ENCODE assay signal across 1 cellular context in the genomic region with DNA sequence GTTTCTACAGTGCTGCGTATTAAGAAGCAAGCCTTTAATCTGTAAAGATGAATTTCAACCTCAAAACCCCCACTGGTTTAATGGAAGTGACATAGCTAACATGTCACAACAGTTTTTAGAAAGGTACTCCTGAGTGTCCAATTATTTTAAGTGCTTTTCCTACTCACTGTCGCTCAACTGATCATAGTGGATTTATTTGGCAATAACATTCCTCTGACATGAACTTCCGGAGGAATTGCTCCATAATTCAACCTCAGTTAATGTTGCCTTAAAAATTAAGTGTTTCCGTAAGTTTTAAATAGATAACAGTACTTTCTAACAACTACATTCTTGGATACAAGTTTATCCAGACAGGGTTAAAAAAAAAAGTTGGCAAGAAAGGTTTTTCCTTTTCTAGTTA.
TF ChIP-seq lines count a peak whose summit lies in the region.

No MANE protein-coding gene starts in this region.

TF ChIP-seq in GM23338, 12 proteins besides CTCF, POLR2A, EP300 and RAD21 (continued from another document):
- TF ChIP-seq, protein P1, sequence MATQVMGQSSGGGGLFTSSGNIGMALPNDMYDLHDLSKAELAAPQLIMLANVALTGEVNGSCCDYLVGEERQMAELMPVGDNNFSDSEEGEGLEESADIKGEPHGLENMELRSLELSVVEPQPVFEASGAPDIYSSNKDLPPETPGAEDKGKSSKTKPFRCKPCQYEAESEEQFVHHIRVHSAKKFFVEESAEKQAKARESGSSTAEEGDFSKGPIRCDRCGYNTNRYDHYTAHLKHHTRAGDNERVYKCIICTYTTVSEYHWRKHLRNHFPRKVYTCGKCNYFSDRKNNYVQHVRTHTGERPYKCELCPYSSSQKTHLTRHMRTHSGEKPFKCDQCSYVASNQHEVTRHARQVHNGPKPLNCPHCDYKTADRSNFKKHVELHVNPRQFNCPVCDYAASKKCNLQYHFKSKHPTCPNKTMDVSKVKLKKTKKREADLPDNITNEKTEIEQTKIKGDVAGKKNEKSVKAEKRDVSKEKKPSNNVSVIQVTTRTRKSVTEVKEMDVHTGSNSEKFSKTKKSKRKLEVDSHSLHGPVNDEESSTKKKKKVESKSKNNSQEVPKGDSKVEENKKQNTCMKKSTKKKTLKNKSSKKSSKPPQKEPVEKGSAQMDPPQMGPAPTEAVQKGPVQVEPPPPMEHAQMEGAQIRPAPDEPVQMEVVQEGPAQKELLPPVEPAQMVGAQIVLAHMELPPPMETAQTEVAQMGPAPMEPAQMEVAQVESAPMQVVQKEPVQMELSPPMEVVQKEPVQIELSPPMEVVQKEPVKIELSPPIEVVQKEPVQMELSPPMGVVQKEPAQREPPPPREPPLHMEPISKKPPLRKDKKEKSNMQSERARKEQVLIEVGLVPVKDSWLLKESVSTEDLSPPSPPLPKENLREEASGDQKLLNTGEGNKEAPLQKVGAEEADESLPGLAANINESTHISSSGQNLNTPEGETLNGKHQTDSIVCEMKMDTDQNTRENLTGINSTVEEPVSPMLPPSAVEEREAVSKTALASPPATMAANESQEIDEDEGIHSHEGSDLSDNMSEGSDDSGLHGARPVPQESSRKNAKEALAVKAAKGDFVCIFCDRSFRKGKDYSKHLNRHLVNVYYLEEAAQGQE (IDR thresholded peaks at IDR 0.05; ENCODE audit: unreplicated experiment) = no peak
- TF ChIP-seq, protein P2, sequence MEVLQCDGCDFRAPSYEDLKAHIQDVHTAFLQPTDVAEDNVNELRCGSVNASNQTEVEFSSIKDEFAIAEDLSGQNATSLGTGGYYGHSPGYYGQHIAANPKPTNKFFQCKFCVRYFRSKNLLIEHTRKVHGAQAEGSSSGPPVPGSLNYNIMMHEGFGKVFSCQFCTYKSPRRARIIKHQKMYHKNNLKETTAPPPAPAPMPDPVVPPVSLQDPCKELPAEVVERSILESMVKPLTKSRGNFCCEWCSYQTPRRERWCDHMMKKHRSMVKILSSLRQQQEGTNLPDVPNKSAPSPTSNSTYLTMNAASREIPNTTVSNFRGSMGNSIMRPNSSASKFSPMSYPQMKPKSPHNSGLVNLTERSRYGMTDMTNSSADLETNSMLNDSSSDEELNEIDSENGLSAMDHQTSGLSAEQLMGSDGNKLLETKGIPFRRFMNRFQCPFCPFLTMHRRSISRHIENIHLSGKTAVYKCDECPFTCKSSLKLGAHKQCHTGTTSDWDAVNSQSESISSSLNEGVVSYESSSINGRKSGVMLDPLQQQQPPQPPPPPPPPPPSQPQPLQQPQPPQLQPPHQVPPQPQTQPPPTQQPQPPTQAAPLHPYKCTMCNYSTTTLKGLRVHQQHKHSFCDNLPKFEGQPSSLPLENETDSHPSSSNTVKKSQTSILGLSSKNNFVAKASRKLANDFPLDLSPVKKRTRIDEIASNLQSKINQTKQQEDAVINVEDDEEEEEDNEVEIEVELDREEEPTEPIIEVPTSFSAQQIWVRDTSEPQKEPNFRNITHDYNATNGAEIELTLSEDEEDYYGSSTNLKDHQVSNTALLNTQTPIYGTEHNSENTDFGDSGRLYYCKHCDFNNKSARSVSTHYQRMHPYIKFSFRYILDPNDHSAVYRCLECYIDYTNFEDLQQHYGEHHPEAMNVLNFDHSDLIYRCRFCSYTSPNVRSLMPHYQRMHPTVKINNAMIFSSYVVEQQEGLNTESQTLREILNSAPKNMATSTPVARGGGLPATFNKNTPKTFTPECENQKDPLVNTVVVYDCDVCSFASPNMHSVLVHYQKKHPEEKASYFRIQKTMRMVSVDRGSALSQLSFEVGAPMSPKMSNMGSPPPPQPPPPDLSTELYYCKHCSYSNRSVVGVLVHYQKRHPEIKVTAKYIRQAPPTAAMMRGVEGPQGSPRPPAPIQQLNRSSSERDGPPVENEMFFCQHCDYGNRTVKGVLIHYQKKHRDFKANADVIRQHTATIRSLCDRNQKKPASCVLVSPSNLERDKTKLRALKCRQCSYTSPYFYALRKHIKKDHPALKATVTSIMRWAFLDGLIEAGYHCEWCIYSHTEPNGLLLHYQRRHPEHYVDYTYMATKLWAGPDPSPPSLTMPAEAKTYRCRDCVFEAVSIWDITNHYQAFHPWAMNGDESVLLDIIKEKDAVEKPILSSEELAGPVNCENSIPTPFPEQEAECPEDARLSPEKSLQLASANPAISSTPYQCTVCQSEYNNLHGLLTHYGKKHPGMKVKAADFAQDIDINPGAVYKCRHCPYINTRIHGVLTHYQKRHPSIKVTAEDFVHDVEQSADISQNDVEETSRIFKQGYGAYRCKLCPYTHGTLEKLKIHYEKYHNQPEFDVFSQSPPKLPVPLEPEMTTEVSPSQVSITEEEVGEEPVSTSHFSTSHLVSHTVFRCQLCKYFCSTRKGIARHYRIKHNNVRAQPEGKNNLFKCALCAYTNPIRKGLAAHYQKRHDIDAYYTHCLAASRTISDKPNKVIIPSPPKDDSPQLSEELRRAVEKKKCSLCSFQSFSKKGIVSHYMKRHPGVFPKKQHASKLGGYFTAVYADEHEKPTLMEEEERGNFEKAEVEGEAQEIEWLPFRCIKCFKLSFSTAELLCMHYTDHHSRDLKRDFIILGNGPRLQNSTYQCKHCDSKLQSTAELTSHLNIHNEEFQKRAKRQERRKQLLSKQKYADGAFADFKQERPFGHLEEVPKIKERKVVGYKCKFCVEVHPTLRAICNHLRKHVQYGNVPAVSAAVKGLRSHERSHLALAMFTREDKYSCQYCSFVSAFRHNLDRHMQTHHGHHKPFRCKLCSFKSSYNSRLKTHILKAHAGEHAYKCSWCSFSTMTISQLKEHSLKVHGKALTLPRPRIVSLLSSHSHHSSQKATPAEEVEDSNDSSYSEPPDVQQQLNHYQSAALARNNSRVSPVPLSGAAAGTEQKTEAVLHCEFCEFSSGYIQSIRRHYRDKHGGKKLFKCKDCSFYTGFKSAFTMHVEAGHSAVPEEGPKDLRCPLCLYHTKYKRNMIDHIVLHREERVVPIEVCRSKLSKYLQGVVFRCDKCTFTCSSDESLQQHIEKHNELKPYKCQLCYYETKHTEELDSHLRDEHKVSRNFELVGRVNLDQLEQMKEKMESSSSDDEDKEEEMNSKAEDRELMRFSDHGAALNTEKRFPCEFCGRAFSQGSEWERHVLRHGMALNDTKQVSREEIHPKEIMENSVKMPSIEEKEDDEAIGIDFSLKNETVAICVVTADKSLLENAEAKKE (CRISPR knock-in tag; IDR thresholded peaks at IDR 0.05) = no peak
- TF ChIP-seq NANOG (IDR thresholded peaks at IDR 0.05; ENCODE audit: borderline replicate concordance) (no peak), EZH2 (IDR thresholded peaks at IDR 0.05; ENCODE audit: low read depth, unreplicated experiment) (no peak), EZH2phosphoT487 (IDR thresholded peaks at IDR 0.05; ENCODE audit: unreplicated experiment) (no peak), CREB1 (CRISPR knock-in tag; IDR thresholded peaks at IDR 0.05; ENCODE audit: low read depth) (no peak)
- TF ChIP-seq, protein P3, sequence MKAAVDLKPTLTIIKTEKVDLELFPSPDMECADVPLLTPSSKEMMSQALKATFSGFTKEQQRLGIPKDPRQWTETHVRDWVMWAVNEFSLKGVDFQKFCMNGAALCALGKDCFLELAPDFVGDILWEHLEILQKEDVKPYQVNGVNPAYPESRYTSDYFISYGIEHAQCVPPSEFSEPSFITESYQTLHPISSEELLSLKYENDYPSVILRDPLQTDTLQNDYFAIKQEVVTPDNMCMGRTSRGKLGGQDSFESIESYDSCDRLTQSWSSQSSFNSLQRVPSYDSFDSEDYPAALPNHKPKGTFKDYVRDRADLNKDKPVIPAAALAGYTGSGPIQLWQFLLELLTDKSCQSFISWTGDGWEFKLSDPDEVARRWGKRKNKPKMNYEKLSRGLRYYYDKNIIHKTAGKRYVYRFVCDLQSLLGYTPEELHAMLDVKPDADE (IDR thresholded peaks at IDR 0.05) = no peak
TF ChIP-seq in GM23338: peak in this region for 0.
